In the genomic region with DNA sequence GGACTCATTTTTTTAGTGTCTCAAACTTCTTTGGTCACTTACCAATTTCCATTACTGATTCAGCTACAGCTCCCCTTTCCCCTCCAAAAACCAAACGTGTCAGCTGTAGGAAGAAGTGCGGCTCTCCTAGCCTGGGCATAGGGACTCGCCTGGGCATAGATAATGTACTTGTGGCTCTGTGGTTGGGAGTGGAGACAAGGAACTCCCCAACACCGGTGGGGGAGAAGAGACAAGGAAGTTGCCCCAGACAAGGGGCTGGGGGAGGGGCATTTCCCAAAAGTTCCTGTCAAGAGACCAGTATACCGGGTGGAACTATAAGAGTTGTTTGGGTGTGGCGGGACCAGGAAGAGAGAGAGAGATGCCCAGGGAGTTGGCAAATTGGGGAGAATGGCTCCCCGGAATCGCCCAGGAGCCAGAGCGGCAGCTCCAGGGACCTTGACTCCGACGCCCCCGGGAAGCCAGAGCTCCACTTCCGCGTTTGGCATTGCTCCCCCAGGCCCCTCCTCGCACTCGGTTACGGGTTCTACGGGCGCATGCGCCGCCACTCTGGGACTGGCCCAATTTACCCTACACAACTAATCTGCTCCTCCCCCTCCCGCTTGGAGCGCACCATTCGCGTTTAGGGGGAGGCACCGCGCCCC, we compare ENCODE assay signal across 8 cellular contexts. TPM values are rescaled to one million over a fixed set of nuclear protein-coding genes. Genes with fewer than 3 reads are reported as not detected.
DNase-seq lines count a peak whose midpoint lies in the region; ATAC-seq and TF ChIP-seq lines count a peak whose summit lies in the region.

No MANE protein-coding gene starts in this region.

- H3K4me3 Mint-ChIP-seq in brain: peak overlapping the region; percentile 97 to 99 (median 98)

- H3K9me3 Mint-ChIP-seq in brain: no peaks in the 10 kb centered on the region

- peak overlapping the region; percentile 91 for H3K4me2 ChIP-seq in skeletal muscle satellite cell (ENCODE audit: low read length)

- peaks cover 3% of the 10 kb centered on the region for H3K27me3 Mint-ChIP-seq in brain

- H3K9me3 ChIP-seq in iPS-15b (ENCODE audit: control insufficient read depth, insufficient read depth, low read length) (no peaks in the 10 kb centered on the region), skeletal muscle satellite cell (replicated peaks; ENCODE audit: low read length) (no peaks in the 10 kb centered on the region)

- peak; percentile 67 for ATAC-seq in HG02870 (IDR thresholded peaks at IDR 0.05; ENCODE audit: unreplicated experiment)

- peak; percentile 91 for DNase-seq in NCI-H2029 (lab: John Stamatoyannopoulos, UW)
- DNase-seq in NCI-H2029 treated with DMSO at 0.1 percent for 48 hours (lab: John Stamatoyannopoulos, UW): no peak
- peak; percentile 96 for DNase-seq in NCI-H1694 treated with DMSO at 0.1 percent for 48 hours (lab: John Stamatoyannopoulos, UW)
- peak; percentile 82 to 98 (median 93) for DNase-seq in T-helper 2 cell

- peaks cover 51% of the 10 kb centered on the region for H3K4me1 Mint-ChIP-seq in brain

- no peak for TF ChIP-seq CTCF in brain (conservative IDR thresholded peaks at IDR 0.05)

- H3K4me1 ChIP-seq in iPS-15b (ENCODE audit: control insufficient read depth, insufficient read depth, low read length) (peaks cover 24% of the 10 kb centered on the region), skeletal muscle satellite cell (ENCODE audit: control insufficient read depth, insufficient read depth, low read length) (peaks cover 34% of the 10 kb centered on the region)

- H3K27me3 ChIP-seq in iPS-15b (ENCODE audit: control insufficient read depth, insufficient read depth, low read length) (no peaks in the 10 kb centered on the region), skeletal muscle satellite cell (ENCODE audit: control insufficient read depth, insufficient read depth, low read length) (no peaks in the 10 kb centered on the region)

- H3K9ac ChIP-seq in iPS-15b (ENCODE audit: low read depth, low read length) (peak overlapping the region; percentile 97), skeletal muscle satellite cell (ENCODE audit: low read depth, low read length) (peak overlapping the region; percentile 99)

- H3K36me3 Mint-ChIP-seq in brain: no peaks in the 10 kb centered on the region

- no peaks in the 10 kb centered on the region for H3K36me3 ChIP-seq in iPS-15b (ENCODE audit: control insufficient read depth, insufficient read depth, low read length)
- H3K36me3 ChIP-seq in skeletal muscle satellite cell (ENCODE audit: insufficient read depth, low read length): no peaks in the 10 kb centered on the region

- peak overlapping the region; percentile 99 to 100 (median 99) for H3K27ac Mint-ChIP-seq in brain

- H3K4me3 ChIP-seq in iPS-15b (ENCODE audit: low read depth, low read length) (peak overlapping the region; percentile 89), skeletal muscle satellite cell (ENCODE audit: low read length) (peak overlapping the region; percentile 98)

RNA-seq across cellular contexts. Expression of a gene that starts 0.9 kb away (rescaled TPM):
- polyA plus RNA-seq in brain (ENCODE audit: insufficient read depth, low read depth, low replicate concordance): 159 TPM
- 10.1 and 12.0 TPM in 2 replicates for total RNA-seq in skeletal muscle satellite cell (2012; rRNA removed)
